ENCODE assay signal across 12 cellular contexts in the genomic region with DNA sequence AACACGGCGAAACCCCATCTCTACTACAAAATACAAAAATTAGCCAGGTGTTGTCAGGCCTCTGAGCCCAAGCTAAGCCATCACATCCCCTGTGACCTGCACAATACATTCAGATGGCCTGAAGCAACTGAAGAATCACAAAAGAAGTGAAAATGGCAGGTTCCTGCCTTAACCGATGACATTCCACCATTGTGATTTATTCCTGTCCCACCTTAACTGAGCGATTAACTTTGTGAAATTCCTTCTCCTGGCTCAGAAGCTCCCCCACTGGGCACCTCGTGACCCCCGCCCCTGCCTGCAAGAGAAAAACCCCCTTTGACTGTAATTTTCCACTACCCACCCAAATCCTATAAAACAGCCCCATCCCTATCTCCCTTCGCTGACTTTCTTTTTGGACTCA. TPM values are rescaled to one million over a fixed set of nuclear protein-coding genes. Genes with fewer than 3 reads are reported as not detected.
A peak's percentile ranks its signal among the peaks of the same experiment; 100 is the strongest.
DNase-seq lines count a peak whose midpoint lies in the region; ATAC-seq, FAIRE-seq and TF ChIP-seq lines count a peak whose summit lies in the region.
"Not testable (repeated sequence)": the region's sequence is repeated elsewhere in the genome, so short reads cannot be mapped to it uniquely, and the experiment has no call there.
"Had no signal": no experiment of that assay in that cellular context is flagged by ENCODE, and none has a peak within 500 bp of the region (broad histone marks: within the 10 kb centered on the region; RNA-seq: fewer than 3 reads in every experiment).

No MANE protein-coding gene starts in this region.

- TF ChIP-seq CTCF in Caco-2 (IDR thresholded peaks at IDR 0.05; ENCODE audit: insufficient read depth in 1 of 2, low read depth in 1 of 2, low read length in 1 of 2, severe bottlenecking in 1 of 2, unreplicated experiment in 1 of 2); HFFc6 (IDR thresholded peaks at IDR 0.05); IMR-90 (conservative IDR thresholded peaks at IDR 0.05; ENCODE audit: low read depth, low read length); WTC11 (IDR thresholded peaks at IDR 0.05); H1 (IDR thresholded peaks at IDR 0.05; ENCODE audit: control extremely low read depth in 1 of 3, insufficient read depth in 1 of 3, low read depth in 1 of 3, low read length in 3 of 3); nephron progenitor cell (IDR thresholded peaks at IDR 0.05); smooth muscle cell (IDR thresholded peaks at IDR 0.05; ENCODE audit: borderline replicate concordance, insufficient read depth, poor library complexity, severe bottlenecking): not testable (repeated sequence)

- not testable (repeated sequence) for H4K91ac ChIP-seq in IMR-90 (ENCODE audit: insufficient read depth, low read depth, low read length); H1 (replicated peaks; ENCODE audit: insufficient read length, low read length)

- peaks cover 22 to 66% of the 10 kb centered on the region in 2 experiments for H3K79me1 ChIP-seq in IMR-90 (ENCODE audit: low read depth in 1 of 2, low read length in 2 of 2)
- H3K79me1 ChIP-seq in H1 (ENCODE audit: low read depth, low read length): not testable (repeated sequence)

- H3K9ac ChIP-seq in IMR-90 (ENCODE audit: low read depth, low read length); smooth muscle cell (ENCODE audit: low read depth): not testable (repeated sequence)
- peak overlapping the region in 1 of 4 experiments; percentile 21; a peak in 2 of 7 replicates for H3K9ac ChIP-seq in H1 (replicated peaks in 1 of 4; ENCODE audit: extremely low read depth in 1 of 4, low read depth in 3 of 4, low read length in 3 of 4)

- H3K14ac ChIP-seq in IMR-90 (replicated peaks; ENCODE audit: low read depth, low read length); H1 (ENCODE audit: insufficient read length): not testable (repeated sequence)

- H3K4me1 ChIP-seq in Caco-2: peaks cover 11% of the 10 kb centered on the region
- peaks cover 11% of the 10 kb centered on the region for H3K4me1 ChIP-seq in IMR-90 (ENCODE audit: control insufficient read depth, insufficient read depth, low read length)
- H3K4me1 ChIP-seq in H1 (replicated peaks in 1 of 4; ENCODE audit: control insufficient read depth in 3 of 4, insufficient read depth in 4 of 4, low read length in 3 of 4): peaks cover 7 to 30% (median 17%) of the 10 kb centered on the region in 4 experiments
- H3K4me1 ChIP-seq in smooth muscle cell (ENCODE audit: low read depth): peaks cover 31% of the 10 kb centered on the region

- not testable (repeated sequence) for DNase-seq in Caco-2; HFFc6; IMR-90; nephron progenitor cell; smooth muscle cell (lab: John Stamatoyannopoulos, UW; ENCODE audit: unreplicated experiment)
- DNase-seq in WTC11 (ENCODE audit: low spot score) (peak; percentile 50), H1 (ENCODE audit: low read depth in 1 of 2, low spot score in 2 of 2) (peak in 1 of 2 experiments; percentile 49), iPS DF 4.7 (ENCODE audit: extremely low read depth, low spot score) (peak; percentile 38)

- not testable (repeated sequence) for H3F3A ChIP-seq in smooth muscle cell (ENCODE audit: low read depth)

- not testable (repeated sequence) for H3K9me3 Mint-ChIP-seq in Caco-2 (ENCODE audit: unreplicated experiment); HFFc6; WTC11; nephron progenitor cell

- not testable (repeated sequence) for H3K4me3 Mint-ChIP-seq in Caco-2 (ENCODE audit: unreplicated experiment); HFFc6; nephron progenitor cell
- H3K4me3 Mint-ChIP-seq in WTC11: peak overlapping the region; percentile 63

- intact Hi-C loops in Caco-2 (cut with micrococcal nuclease; ENCODE audit: unreplicated experiment); IMR-90 (cut with micrococcal nuclease): not testable (repeated sequence)

- H2BK5ac ChIP-seq in IMR-90 (ENCODE audit: low read depth, low read length, poor library complexity, severe bottlenecking): not testable (repeated sequence)
- H2BK5ac ChIP-seq in H1 (ENCODE audit: low read depth, low read length): peak overlapping the region; percentile 92

- H2BK20ac ChIP-seq in IMR-90 (ENCODE audit: low read depth, low read length); H1 (ENCODE audit: low read length): not testable (repeated sequence)

- peaks cover 11% of the 10 kb centered on the region for H3K9me1 ChIP-seq in IMR-90 (ENCODE audit: insufficient read depth, low read length)

- peaks cover 61% of the 10 kb centered on the region for H4K20me1 ChIP-seq in IMR-90 (ENCODE audit: insufficient read depth, low read length)
- H4K20me1 ChIP-seq in H1 (replicated peaks in 1 of 2; ENCODE audit: control insufficient read depth in 1 of 2, insufficient read depth in 2 of 2, low read length in 2 of 2): not testable (repeated sequence)
- peaks cover 92% of the 10 kb centered on the region for H4K20me1 ChIP-seq in smooth muscle cell (ENCODE audit: low read depth)

- not testable (repeated sequence) for H3K18ac ChIP-seq in IMR-90 (ENCODE audit: low read depth, low read length)
- peak overlapping the region; percentile 91 for H3K18ac ChIP-seq in H1 (ENCODE audit: extremely low read depth, low read length)

- H3K36me3 ChIP-seq in Caco-2 (ENCODE audit: control insufficient read depth, insufficient read depth, low read length); IMR-90 (ENCODE audit: control insufficient read depth, insufficient read depth, low read length); H1 (ENCODE audit: control insufficient read depth in 2 of 4, insufficient read depth in 4 of 4, low read length in 3 of 4); smooth muscle cell (ENCODE audit: low read depth): not testable (repeated sequence)

- H3K4me3 ChIP-seq in Caco-2 (ENCODE audit: low read depth, low read length); IMR-90 (ENCODE audit: insufficient read depth, low read depth, low read length); smooth muscle cell: not testable (repeated sequence)
- peak overlapping the region in 1 of 4 experiments; percentile 48; a peak in 5 of 8 replicates for H3K4me3 ChIP-seq in H1 (ENCODE audit: extremely low read depth in 1 of 4, insufficient read depth in 2 of 4, low read depth in 3 of 4, low read length in 4 of 4)

- not testable (repeated sequence) for H3K27ac ChIP-seq in IMR-90 (ENCODE audit: insufficient read depth, low read length)
- H3K27ac ChIP-seq in H1 (ENCODE audit: low read depth, low read length): peak overlapping the region; percentile 78
- H3K27ac ChIP-seq in smooth muscle cell (ENCODE audit: low read depth): peak overlapping the region; percentile 82

- H3K27me3 Mint-ChIP-seq in Caco-2 (ENCODE audit: insufficient read depth, unreplicated experiment); HFFc6 (ENCODE audit: insufficient read depth); WTC11 (ENCODE audit: low read depth); nephron progenitor cell (ENCODE audit: low read depth, poor library complexity): not testable (repeated sequence)

- H2BK120ac ChIP-seq in IMR-90 (ENCODE audit: low read depth, low read length); H1 (replicated peaks; ENCODE audit: low read depth, low read length): not testable (repeated sequence)

- not testable (repeated sequence) for TF ChIP-seq EP300 in H1 (IDR thresholded peaks at IDR 0.05; ENCODE audit: borderline replicate concordance in 1 of 2, low read depth in 2 of 2, low read length in 2 of 2)

- ATAC-seq in IMR-90 (ENCODE audit: low read depth): not testable (repeated sequence)
- peak; percentile 29 for ATAC-seq in WTC11

- H2BK12ac ChIP-seq in H1 (ENCODE audit: low read depth, low read length): peak overlapping the region; percentile 80; the same call in 1 of the 2 replicates

- not testable (repeated sequence) for H3K23ac ChIP-seq in IMR-90 (ENCODE audit: low read depth, low read length); H1 (ENCODE audit: insufficient read length)

- dilution Hi-C loops in IMR-90 (cut with HindIII; ENCODE audit: low sequenced_read_pairs, unreplicated experiment): not testable (repeated sequence)

- H3K4me1 Mint-ChIP-seq in Caco-2 (ENCODE audit: low read depth, unreplicated experiment) (peaks cover 29% of the 10 kb centered on the region), HFFc6 (ENCODE audit: low read depth) (peaks cover 71% of the 10 kb centered on the region), WTC11 (peaks cover 83% of the 10 kb centered on the region), nephron progenitor cell (peaks cover 43% of the 10 kb centered on the region)

- FAIRE-seq in H1 (lab: Jason Lieb, UNC): not testable (repeated sequence)

- POLR2A ChIA-PET in Caco-2 (lab: Charles Lee); IMR-90 (lab: Charles Lee; ENCODE audit: unreplicated experiment); WTC11 (lab: Charles Lee): not testable (repeated sequence)
- POLR2A ChIA-PET in H1 (lab: Charles Lee; ENCODE audit: partially characterized antibody): interaction anchor here (1.1 to 2.3 kb wide), 4 partner anchors 11 to 215 kb away, joined by 3 to 8 read pairs (median 6); a partner anchor contains a TSS

- H3K79me2 ChIP-seq in H1 (ENCODE audit: control insufficient read depth in 1 of 2, insufficient read depth in 2 of 2, low read length in 2 of 2): peaks cover 14 to 85% of the 10 kb centered on the region in 2 experiments
- H3K79me2 ChIP-seq in smooth muscle cell (ENCODE audit: low read depth): peaks cover 86% of the 10 kb centered on the region

- in situ Hi-C loops in IMR-90 (cut with MboI; ENCODE audit: low sequenced_read_pairs): not testable (repeated sequence)

- H2BK15ac ChIP-seq in IMR-90 (ENCODE audit: low read depth, low read length); H1 (ENCODE audit: low read length): not testable (repeated sequence)

- H3K23me2 ChIP-seq in H1 (ENCODE audit: low read depth, low read length): not testable (repeated sequence)

- H3K36me3 Mint-ChIP-seq in Caco-2 (ENCODE audit: insufficient read depth, unreplicated experiment); HFFc6 (ENCODE audit: low read depth); WTC11; nephron progenitor cell (ENCODE audit: low read depth): not testable (repeated sequence)

- not testable (repeated sequence) for H2AFZ ChIP-seq in IMR-90 (replicated peaks; ENCODE audit: low read length, poor library complexity); H1 (ENCODE audit: low read length); smooth muscle cell (ENCODE audit: low read depth)

- not testable (repeated sequence) for H2AK9ac ChIP-seq in IMR-90 (replicated peaks; ENCODE audit: low read depth, low read length, poor library complexity)

- H3K27me3 ChIP-seq in Caco-2 (replicated peaks; ENCODE audit: control insufficient read depth, insufficient read depth, low read length); IMR-90 (ENCODE audit: control insufficient read depth, insufficient read depth, low read length); H1 (replicated peaks in 1 of 4; ENCODE audit: control insufficient read depth in 3 of 4, extremely low read depth in 1 of 4, insufficient read depth in 3 of 4, low read length in 3 of 4); smooth muscle cell (ENCODE audit: low read depth): not testable (repeated sequence)

- TF ChIP-seq RAD21 in IMR-90 (IDR thresholded peaks at IDR 0.05; ENCODE audit: low read length); H1 (IDR thresholded peaks at IDR 0.05 in 1 of 2, conservative IDR thresholded peaks at IDR 0.05 in 1 of 2; ENCODE audit: low read depth in 2 of 2, low read length in 2 of 2): not testable (repeated sequence)

- not testable (repeated sequence) for TF ChIP-seq POLR2A in IMR-90 (IDR thresholded peaks at IDR 0.05; ENCODE audit: low read depth, low read length); H1 (IDR thresholded peaks at IDR 0.05; ENCODE audit: control extremely low read depth in 1 of 2, low read depth in 2 of 2, low read length in 2 of 2)

- H2AK5ac ChIP-seq in IMR-90 (ENCODE audit: low read depth, low read length) (peak overlapping the region; percentile 21; the same call in 1 of the 2 replicates), H1 (ENCODE audit: low read depth, low read length) (peak overlapping the region; percentile 96; the same call in 1 of the 2 replicates)

- CTCF ChIA-PET in Caco-2 (lab: Charles Lee): not testable (repeated sequence)
- CTCF ChIA-PET in IMR-90 (lab: Yijun Ruan, JAX) (interaction anchor here (0.6 kb wide), 1 partner anchor 247 kb away, joined by 3 read pairs; no protein-coding TSS in a partner anchor), WTC11 (lab: Charles Lee) (interaction anchor here (0.7 to 1.1 kb wide), 3 partner anchors 37 to 154 kb away, joined by 3 to 4 read pairs (median 3); a partner anchor contains a TSS), H1 (lab: Charles Lee; ENCODE audit: partially characterized antibody) (interaction anchor here (1.7 to 1.9 kb wide), 2 partner anchors 11 to 21 kb away, joined by 6 to 7 read pairs; no protein-coding TSS in a partner anchor)

- peak overlapping the region; percentile 15 for H3K27ac Mint-ChIP-seq in Caco-2 (ENCODE audit: unreplicated experiment)
- peak overlapping the region; percentile 48 for H3K27ac Mint-ChIP-seq in HFFc6
- peak overlapping the region; percentile 99 for H3K27ac Mint-ChIP-seq in WTC11
- peak overlapping the region; percentile 18 for H3K27ac Mint-ChIP-seq in nephron progenitor cell

- H4K8ac ChIP-seq in IMR-90 (ENCODE audit: low read depth in 2 of 2, low read length in 2 of 2); H1 (ENCODE audit: extremely low read depth, insufficient read depth, low read length): not testable (repeated sequence)

- not testable (repeated sequence) for BruUV-seq in Caco-2 (replicated peaks; lab: Mats Ljungman, UMichigan); IMR-90 (replicated peaks; lab: Mats Ljungman, UMichigan)

- H3K56ac ChIP-seq in IMR-90 (ENCODE audit: extremely low read depth, insufficient read depth, low read length); H1 (replicated peaks; ENCODE audit: insufficient read length, low read depth, low read length): not testable (repeated sequence)

- H3K9me3 ChIP-seq in Caco-2; IMR-90 (ENCODE audit: control insufficient read depth, insufficient read depth, low read length); H1 (ENCODE audit: insufficient read depth in 2 of 2, low read depth in 1 of 2, low read length in 1 of 2); smooth muscle cell (replicated peaks; ENCODE audit: low read depth): not testable (repeated sequence)

- H4K5ac ChIP-seq in IMR-90 (ENCODE audit: low read depth, low read length): not testable (repeated sequence)
- peak overlapping the region; percentile 52 for H4K5ac ChIP-seq in H1 (ENCODE audit: insufficient read length, low read depth, low read length)

- not testable (repeated sequence) for H3K4me2 ChIP-seq in IMR-90 (ENCODE audit: low read depth, low read length)
- H3K4me2 ChIP-seq in H1 (ENCODE audit: insufficient read depth in 1 of 2, low read depth in 2 of 2, low read length in 2 of 2): peak overlapping the region; percentile 48 to 64
- H3K4me2 ChIP-seq in smooth muscle cell: peak overlapping the region; percentile 31

- WGBS in IMR-90 (ENCODE audit: extremely low coverage in 2 of 2, insufficient read length in 1 of 2), 2 experiments: 96% methylated on average over 4 of the region's 7 CpGs; no CpG with 5 or more reads in 1 of the 2 experiments
- WGBS in H1 (ENCODE audit: extremely low coverage in 1 of 2, insufficient coverage in 1 of 2, insufficient read length in 1 of 2, insufficient replicate concordance in 2 of 2, low coverage in 1 of 2, low lambda C conversion rate in 2 of 2, missing lambda C conversion rate in 1 of 2), 2 experiments: 28% methylated on average over 7 of the region's 7 CpGs; no CpG with 5 or more reads in 1 of the 2 experiments
- WGBS in smooth muscle cell (ENCODE audit: low lambda C conversion rate): 86% methylated on average over 7 of the region's 7 CpGs

- H3K4ac ChIP-seq in IMR-90 (ENCODE audit: low read depth, low read length); H1 (replicated peaks; ENCODE audit: insufficient read length, low read depth, low read length): not testable (repeated sequence)

RNA-seq across cellular contexts. Expression of a gene that starts 7.0 kb away (rescaled TPM):
- total RNA-seq in Caco-2 (2022): 50.3 and 53.3 TPM in 2 replicates
- 10 to 100 TPM; 46.7 to 57.3 (median 51.7) TPM for total RNA-seq in HFFc6 (2021; fragmentation: NEBNext Ultra II Directional; extraction: Animal tissue kit (Norgen Biotek cat#: 25700))
- total RNA-seq in IMR-90 (2012; rRNA removed): 46.8 and 48.6 TPM in 2 replicates
- 16.2 and 16.8 TPM in 2 replicates for polyA plus RNA-seq in IMR-90 (2012; rRNA removed)
- polyA plus RNA-seq in IMR-90 (2012; cell fraction: cytosol; rRNA removed): 3.5 and 6.9 TPM in 2 replicates
- polyA plus RNA-seq in IMR-90 (2012; cell fraction: nucleus; rRNA removed; ENCODE audit: low replicate concordance): 4.3 and 25.1 TPM in 2 replicates
- total RNA-seq in WTC11 (2021): 91.7 to 103 TPM (median 96.1 TPM) in 3 replicates
- 109 and 112 TPM in 2 replicates for total RNA-seq in H1 (2021; fragmentation: NEBNext Ultra II Directional; extraction: Animal tissue kit (Norgen Biotek cat#: 25700))
- 22.3 and 29.6 TPM in 2 replicates for polyA plus RNA-seq in H1 (2011; rRNA removed)
- 41.9 TPM for polyA plus RNA-seq in H1 (2011; cell fraction: cytosol; rRNA removed)
- 32.1 TPM for polyA plus RNA-seq in H1 (2011; cell fraction: nucleus; rRNA removed)
- 67.3 to 78.5 TPM (median 75.3 TPM) in 4 replicates for polyA plus RNA-seq in H1 (2012, experiment 1 of 2)
- 3.0 TPM for polyA plus RNA-seq in H1 (2012, experiment 2 of 2)
- polyA plus RNA-seq in H1 (2013, experiment 1 of 2): 47.6 TPM
- 47.9 TPM for polyA plus RNA-seq in H1 (2013, experiment 2 of 2)
- 84.2 and 123 TPM in 2 replicates for polyA minus RNA-seq in H1 (2011; rRNA and poly(A)+ RNA removed)
- 74.0 TPM for polyA minus RNA-seq in H1 (2011; cell fraction: cytosol; rRNA and poly(A)+ RNA removed)
- 88.5 TPM for polyA minus RNA-seq in H1 (2011; cell fraction: nucleus; rRNA and poly(A)+ RNA removed)
- 21.7 and 36.1 TPM in 2 replicates for total RNA-seq in smooth muscle cell
- polyA plus RNA-seq in smooth muscle cell: 8.6 and 10.5 TPM in 2 replicates

RNA-seq across cellular contexts. Expression of a gene that starts 37.4 kb away (rescaled TPM):
- total RNA-seq in Caco-2 (2022): not detected in 2 replicates
- not detected for total RNA-seq in HFFc6 (2021; fragmentation: NEBNext Ultra II Directional; extraction: Animal tissue kit (Norgen Biotek cat#: 25700))
- total RNA-seq in IMR-90 (2012; rRNA removed): not detected in 2 replicates
- polyA plus RNA-seq in IMR-90 (2012; rRNA removed): not detected in 2 replicates
- not detected in 2 replicates for polyA plus RNA-seq in IMR-90 (2012; cell fraction: cytosol; rRNA removed)
- not detected in 2 replicates for polyA plus RNA-seq in IMR-90 (2012; cell fraction: nucleus; rRNA removed; ENCODE audit: low replicate concordance)
- not detected in 3 replicates for total RNA-seq in WTC11 (2021)
- not detected in 2 replicates for total RNA-seq in H1 (2021; fragmentation: NEBNext Ultra II Directional; extraction: Animal tissue kit (Norgen Biotek cat#: 25700))
- polyA plus RNA-seq in H1 (2011; rRNA removed): 0.06 and 0.08 TPM in 2 replicates
- not detected for polyA plus RNA-seq in H1 (2011; cell fraction: cytosol; rRNA removed)
- polyA plus RNA-seq in H1 (2011; cell fraction: nucleus; rRNA removed): not detected
- not detected in 4 replicates for polyA plus RNA-seq in H1 (2012, experiment 1 of 2)
- not detected for polyA plus RNA-seq in H1 (2012, experiment 2 of 2)
- polyA plus RNA-seq in H1 (2013, experiment 1 of 2): 0.16 TPM
- polyA plus RNA-seq in H1 (2013, experiment 2 of 2): 0.07 TPM
- not detected in 2 replicates for polyA minus RNA-seq in H1 (2011; rRNA and poly(A)+ RNA removed)
- not detected for polyA minus RNA-seq in H1 (2011; cell fraction: cytosol; rRNA and poly(A)+ RNA removed)
- polyA minus RNA-seq in H1 (2011; cell fraction: nucleus; rRNA and poly(A)+ RNA removed): not detected
- total RNA-seq in smooth muscle cell: not detected in 2 replicates
- 0.76 TPM in 1 of 2 replicates, not detected in the other for polyA plus RNA-seq in smooth muscle cell
- total RNA-seq: A172; CD4-positive, alpha-beta memory T cell; H4; HepG2 had no signal
- polyA plus RNA-seq: HepG2 had no signal

Comparison
In these comparisons a context has a peak if more than half of its experiments do, and no peak if none do; other contexts are left out.
1. H3K27ac Mint-ChIP-seq: peak in every context shown above with its lines; median percentile 99 in WTC11; 48 in HFFc6; 18 in nephron progenitor cell; 15 in Caco-2.